ENCODE assay signal across 34 cellular contexts in genomic region chrX:38069991-38070390, GRCh38.
"Had no signal": no experiment of that assay in that cellular context is flagged by ENCODE, and none has a peak within 500 bp of the region (broad histone marks: within the 10 kb centered on the region; RNA-seq: fewer than 3 reads in every experiment).

No MANE protein-coding gene starts in this region.

- H3K4me3 ChIP-seq: MG63 had no signal

- H3K27me3 ChIP-seq: MG63 had no signal

- DNase-seq: MG63, MM.1S, MV-4-11, NCI-H1048, NCI-H1092, NCI-H1092 treated with DMSO at 0.1 percent for 48 hours, NCI-H1105, NCI-H1105 treated with DMSO at 0.1 percent for 48 hours, NCI-H1417, NCI-H1417 treated with DMSO at 0.1 percent for 48 hours, NCI-H1436, NCI-H1436 treated with DMSO at 0.1 percent for 48 hours, NCI-H146, NCI-H1694, NCI-H1694 treated with DMSO at 0.1 percent for 48 hours, NCI-H187, NCI-H187 treated with DMSO at 0.1 percent for 48 hours, NCI-H1930, NCI-H2029, NCI-H2029 treated with DMSO at 0.1 percent for 48 hours, NCI-H2081, NCI-H2081 treated with DMSO at 0.1 percent for 48 hours, NCI-H2107, NCI-H2171, NCI-H2171 treated with DMSO at 0.1 percent for 48 hours, NCI-H2227 treated with DMSO at 0.1 percent for 48 hours, NCI-H226, NCI-H345, NCI-H446, NCI-H446 treated with DMSO at 0.1 percent for 48 hours, NCI-H510A, NCI-H510A treated with DMSO at 0.1 percent for 48 hours, NCI-H524 treated with DMSO at 0.1 percent for 48 hours, NCI-H526 had no signal

- H3K36me3 ChIP-seq: MG63 had no signal

- H3K9me3 ChIP-seq: MG63 had no signal
